25 cellular contexts compared by ENCODE assay signal in the genomic region with DNA sequence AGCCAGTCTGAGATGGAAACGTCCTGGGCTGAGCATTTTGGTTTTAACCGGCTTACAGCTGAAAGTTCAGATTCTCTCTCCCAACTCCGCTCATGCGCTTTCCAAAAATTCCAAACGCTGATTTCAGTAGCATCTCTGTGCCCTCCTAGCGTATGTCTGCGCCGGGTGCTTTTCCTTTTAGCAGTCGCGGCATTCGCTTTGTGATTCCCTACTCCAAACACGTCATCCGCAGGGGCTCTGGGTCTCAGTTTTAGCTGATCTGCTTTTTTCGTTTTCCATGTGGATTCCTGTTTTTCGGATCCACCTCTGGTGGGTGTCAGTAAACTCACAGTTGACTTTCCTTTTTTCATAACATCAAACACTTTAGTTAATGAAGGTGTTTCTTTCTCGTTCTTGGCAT. TPM values are rescaled to one million over a fixed set of nuclear protein-coding genes. Genes with fewer than 3 reads are reported as not detected.
DNase-seq lines count a peak whose midpoint lies in the region; ATAC-seq, FAIRE-seq and TF ChIP-seq lines count a peak whose summit lies in the region.
"Had no signal": no experiment of that assay in that cellular context is flagged by ENCODE, and none has a peak within 500 bp of the region (broad histone marks: within the 10 kb centered on the region; RNA-seq: fewer than 3 reads in every experiment).

No MANE protein-coding gene starts in this region.

- H3K4me3 Mint-ChIP-seq in WTC11 (no peak overlapping the region), progenitor cell of endocrine pancreas (ENCODE audit: low read depth) (no peak overlapping the region)
- H3K4me3 Mint-ChIP-seq: B cell; CD4-positive, CD25-positive, alpha-beta regulatory T cell; CD8-positive, alpha-beta T cell had no signal

- H3K36me3 Mint-ChIP-seq in WTC11 (no peaks in the 10 kb centered on the region), progenitor cell of endocrine pancreas (ENCODE audit: insufficient read depth) (no peaks in the 10 kb centered on the region)
- H3K36me3 Mint-ChIP-seq: CD4-positive, CD25-positive, alpha-beta regulatory T cell; CD8-positive, alpha-beta T cell had no signal

- in situ Hi-C loops in HepG2 (cut with HindIII; ENCODE audit: extremely low pct_ligation_motif_present, low pct_unique_long_range_greater_than_20kb), result no loop called here

- BruUV-seq in HepG2 (replicated peaks; lab: Mats Ljungman, UMichigan), result no TSS peak

- no peak overlapping the region for H3K9ac ChIP-seq in HepG2 (ENCODE audit: insufficient read depth, low read depth, low read length)
- H3K9ac ChIP-seq: BLaER1, GM23248 had no signal

- TF ChIP-seq CTCF in HepG2 (CRISPR knock-in tag; IDR thresholded peaks at IDR 0.05) (no peak), right lobe of liver (IDR thresholded peaks at IDR 0.05) (no peak), WTC11 (IDR thresholded peaks at IDR 0.05) (no peak), spleen (IDR thresholded peaks at IDR 0.05 in 8 of 11, conservative IDR thresholded peaks at IDR 0.05 in 3 of 11) (no peak), progenitor cell of endocrine pancreas (IDR thresholded peaks at IDR 0.05; ENCODE audit: unreplicated experiment) (no peak), gastroesophageal sphincter (IDR thresholded peaks at IDR 0.05) (no peak)

- DNase-seq in HepG2 (ENCODE audit: low spot score) (no peak), right lobe of liver (no peak), WTC11 (ENCODE audit: low spot score) (no peak), mesenteric fat pad (ENCODE audit: low spot score) (peak; percentile 57), spleen (peak; percentile 54), progenitor cell of endocrine pancreas (ENCODE audit: low spot score, unreplicated experiment) (no peak)
- no peak for DNase-seq in activated CD8-positive, alpha-beta memory T cell treated with anti-CD3 and anti-CD28 coated beads, Interleukin-2, amount 50 U/mL, for 48 hours
- DNase-seq: Caco-2; CD4-positive, CD25-positive, alpha-beta regulatory T cell; CD8-positive, alpha-beta T cell; DMS153; DND-41; GDM1; GM23248; HCEC 1CT had no signal

- no peaks in the 10 kb centered on the region for H3K4me1 ChIP-seq in HepG2 (ENCODE audit: insufficient read depth, low read length)
- H3K4me1 ChIP-seq in right lobe of liver, result no peaks in the 10 kb centered on the region
- peaks cover 4 to 21% (median 15%) of the 10 kb centered on the region in 6 donors for H3K4me1 ChIP-seq in spleen
- H3K4me1 ChIP-seq in gastroesophageal sphincter, result no peaks in the 10 kb centered on the region
- H3K4me1 ChIP-seq: Caco-2 had no signal

- H3K27ac Mint-ChIP-seq in WTC11 (0 out of 2 replicates have a peak overlapping the region, but pooled peaks have one; percentile 14), progenitor cell of endocrine pancreas (no peak overlapping the region)
- H3K27ac Mint-ChIP-seq: B cell; CD4-positive, CD25-positive, alpha-beta regulatory T cell; CD8-positive, alpha-beta T cell had no signal

- intact Hi-C loops in HepG2 (cut with micrococcal nuclease; ENCODE audit: unreplicated experiment) (no loop called here), right lobe of liver (cut with DNase I) (no loop called here), spleen (cut with DNase I; ENCODE audit: low total_unique reads) (no loop called here)

- no peaks in the 10 kb centered on the region for H3K27me3 Mint-ChIP-seq in WTC11 (ENCODE audit: low read depth)
- peaks cover 17% of the 10 kb centered on the region for H3K27me3 Mint-ChIP-seq in progenitor cell of endocrine pancreas
- H3K27me3 Mint-ChIP-seq: B cell had no signal

- TF ChIP-seq RAD21 in HepG2 (CRISPR knock-in tag; IDR thresholded peaks at IDR 0.05), result no peak

- H3K9me3 ChIP-seq in HepG2 (ENCODE audit: low read length) (no peaks in the 10 kb centered on the region), right lobe of liver (no peaks in the 10 kb centered on the region), spleen (peaks cover 0 to 4% (median 0%) of the 10 kb centered on the region in 8 donors), gastroesophageal sphincter (no peaks in the 10 kb centered on the region)
- H3K9me3 ChIP-seq: Caco-2 had no signal

- FAIRE-seq in HepG2 (lab: Jason Lieb, UNC), result no peak
- FAIRE-seq: A204.1, GM12878, GM19239, H54 had no signal

- no peaks in the 10 kb centered on the region for H3K79me2 ChIP-seq in HepG2 (ENCODE audit: insufficient read depth, low read length)

- H4K20me1 ChIP-seq in HepG2 (ENCODE audit: insufficient read depth, low read length), result no peaks in the 10 kb centered on the region
- H4K20me1 ChIP-seq: BLaER1 had no signal

- peaks cover 9% of the 10 kb centered on the region for H3K4me1 Mint-ChIP-seq in WTC11
- H3K4me1 Mint-ChIP-seq in progenitor cell of endocrine pancreas (ENCODE audit: low read depth), result no peaks in the 10 kb centered on the region
- H3K4me1 Mint-ChIP-seq: CD4-positive, CD25-positive, alpha-beta regulatory T cell had no signal

- WGBS in HepG2 (ENCODE audit: low lambda C conversion rate), result 48% methylated on average over 16 of the region's 16 CpGs
- 45% methylated on average over 8 of the region's 16 CpGs for WGBS in right lobe of liver (ENCODE audit: insufficient coverage, low coverage, low lambda C conversion rate, missing lambda C conversion rate)
- 89 to 92% (median 91%) methylated on average over 16 of the region's 16 CpGs for WGBS in spleen, 5 donors
- WGBS in gastroesophageal sphincter (ENCODE audit: low coverage in 1 of 2), 2 donors, result 49 to 60% methylated on average over 3 to 16 of the region's 16 CpGs

- no peaks in the 10 kb centered on the region for H3K36me3 ChIP-seq in HepG2 (replicated peaks in 1 of 2; ENCODE audit: control insufficient read depth in 1 of 2, insufficient read depth in 2 of 2, low read length in 2 of 2)
- H3K36me3 ChIP-seq in right lobe of liver, result no peaks in the 10 kb centered on the region
- no peaks in the 10 kb centered on the region for H3K36me3 ChIP-seq in spleen
- H3K36me3 ChIP-seq in gastroesophageal sphincter, result no peaks in the 10 kb centered on the region
- H3K36me3 ChIP-seq: BLaER1 had no signal

- CTCF ChIA-PET in HepG2 (lab: Yijun Ruan, JAX; ENCODE audit: low intra/inter-chr PET ratio, low total read pairs), result no interaction called here
- CTCF ChIA-PET in WTC11 (lab: Charles Lee), result interaction anchor here (1.9 kb wide), 1 partner anchor 78 kb away, joined by 4 read pairs; no protein-coding TSS in a partner anchor

- POLR2A ChIA-PET in HepG2 (lab: Yijun Ruan, JAX) (no interaction called here), WTC11 (lab: Charles Lee) (no interaction called here)

- H3K4me3 ChIP-seq in HepG2 (replicated peaks in 1 of 3; ENCODE audit: insufficient read depth in 1 of 3, low read depth in 2 of 3, low read length in 3 of 3) (no peak overlapping the region), right lobe of liver (no peak overlapping the region), spleen (no peak overlapping the region), gastroesophageal sphincter (no peak overlapping the region)
- H3K4me3 ChIP-seq: BLaER1, GM12878, GM23248 had no signal

- TF ChIP-seq POLR2A in HepG2 (IDR thresholded peaks at IDR 0.05; ENCODE audit: insufficient read depth in 1 of 2, low read depth in 2 of 2, low read length in 2 of 2) (no peak), right lobe of liver (IDR thresholded peaks at IDR 0.05) (no peak), spleen (IDR thresholded peaks at IDR 0.05) (no peak), gastroesophageal sphincter (IDR thresholded peaks at IDR 0.05) (no peak)

- no peak for TF ChIP-seq EP300 in HepG2 (IDR thresholded peaks at IDR 0.05; ENCODE audit: low read depth in 2 of 2, low read length in 2 of 2)
- TF ChIP-seq EP300 in HepG2 (CRISPR knock-in tag; IDR thresholded peaks at IDR 0.05; ENCODE audit: borderline replicate concordance), result no peak
- TF ChIP-seq EP300 in gastroesophageal sphincter (IDR thresholded peaks at IDR 0.05), result no peak

- ATAC-seq in HepG2, result no peak
- ATAC-seq in right lobe of liver, result no peak
- ATAC-seq in WTC11, result no peak
- ATAC-seq in gastroesophageal sphincter, result no peak
- ATAC-seq: CD8-positive, alpha-beta T cell; GM12878 had no signal

- H3K27ac ChIP-seq in HepG2 (ENCODE audit: extremely low read length, insufficient read depth, low read length) (no peak overlapping the region), right lobe of liver (no peak overlapping the region), spleen (no peak overlapping the region), gastroesophageal sphincter (no peak overlapping the region)
- H3K27ac ChIP-seq: 22Rv1, BLaER1, C4-2B, GM23248 had no signal

- H3K27me3 ChIP-seq in HepG2 (ENCODE audit: control insufficient read depth in 1 of 2, insufficient read depth in 2 of 2, low read length in 2 of 2), result peaks cover 0 to 36% of the 10 kb centered on the region in 2 experiments; a peak in 4 of 5 replicates
- H3K27me3 ChIP-seq in right lobe of liver, result no peaks in the 10 kb centered on the region
- no peaks in the 10 kb centered on the region for H3K27me3 ChIP-seq in spleen (replicated peaks in 1 of 7)
- H3K27me3 ChIP-seq in gastroesophageal sphincter, result peaks cover 26% of the 10 kb centered on the region
- H3K27me3 ChIP-seq: BLaER1 had no signal

- H2AFZ ChIP-seq in HepG2 (ENCODE audit: low read length), result no peak overlapping the region
- H2AFZ ChIP-seq: GM23248 had no signal

- H3K9me3 Mint-ChIP-seq in WTC11 (peaks cover 6% of the 10 kb centered on the region), progenitor cell of endocrine pancreas (ENCODE audit: low read depth) (no peaks in the 10 kb centered on the region)
- H3K9me3 Mint-ChIP-seq: CD8-positive, alpha-beta T cell had no signal

- H3K4me2 ChIP-seq in HepG2 (ENCODE audit: low read depth, low read length), result no peak overlapping the region
- H3K4me2 ChIP-seq: BLaER1 had no signal

RNA-seq across cellular contexts. Expression of gene TVP23A, which starts 22.1 kb away (rescaled TPM):
- not detected in 2 replicates for total RNA-seq in HepG2 (2016; rRNA removed; fragmentation: Illumina TruSeq; extraction: Trizol)
- total RNA-seq in HepG2 (2016; cell fraction: cytosol; rRNA removed; fragmentation: Illumina TruSeq; extraction: Trizol; ENCODE audit: low read depth), result not detected in 2 replicates
- total RNA-seq in HepG2 (2016; cell fraction: insoluble cytoplasmic fraction; rRNA removed; fragmentation: Illumina TruSeq; extraction: Trizol), result 0.17 TPM in 1 of 2 replicates, not detected in the other
- not detected in 2 replicates for total RNA-seq in HepG2 (2016; cell fraction: membrane; rRNA removed; fragmentation: Illumina TruSeq; extraction: Trizol)
- not detected in 2 replicates for total RNA-seq in HepG2 (2016; cell fraction: nucleus; rRNA removed; fragmentation: Illumina TruSeq; extraction: Trizol)
- 0.01 TPM in 1 of 2 replicates, not detected in the other for polyA plus RNA-seq in HepG2 (2011; rRNA removed)
- not detected in 2 replicates for polyA plus RNA-seq in HepG2 (2011; cell fraction: cytosol; rRNA removed)
- polyA plus RNA-seq in HepG2 (2011; cell fraction: nucleus; rRNA removed), result not detected in 2 replicates
- polyA plus RNA-seq in HepG2 (2012), result 0.64 TPM in 2 replicates
- not detected in 2 replicates for polyA plus RNA-seq in HepG2 (2016; cell fraction: cytosol; fragmentation: Illumina TruSeq; extraction: Trizol; ENCODE audit: low read depth)
- not detected in 2 replicates for polyA plus RNA-seq in HepG2 (2016; cell fraction: insoluble cytoplasmic fraction; fragmentation: Illumina TruSeq; extraction: Trizol; ENCODE audit: low read depth)
- polyA plus RNA-seq in HepG2 (2016; cell fraction: membrane; fragmentation: Illumina TruSeq; extraction: Trizol; ENCODE audit: low read depth), result not detected in 2 replicates
- not detected in 2 replicates for polyA plus RNA-seq in HepG2 (2016; cell fraction: nucleus; fragmentation: Illumina TruSeq; extraction: Trizol; ENCODE audit: insufficient read depth, low read depth)
- polyA minus RNA-seq in HepG2 (2011; rRNA and poly(A)+ RNA removed; ENCODE audit: low replicate concordance), result not detected in 2 replicates
- not detected in 2 replicates for polyA minus RNA-seq in HepG2 (2011; cell fraction: cytosol; rRNA and poly(A)+ RNA removed)
- not detected in 2 replicates for polyA minus RNA-seq in HepG2 (2011; cell fraction: nucleus; rRNA and poly(A)+ RNA removed)
- total RNA-seq in right lobe of liver, result under 1 TPM in 5 of 6 experiments, not detected in 1; 0.06 to 0.22 (median 0.13) TPM
- total RNA-seq in WTC11 (2021), result 1.2 to 3.1 TPM (median 2.1 TPM) in 3 replicates
- 0.45 TPM for total RNA-seq in mesenteric fat pad
- total RNA-seq in spleen, result 1 to 10 TPM in 3 of 7 donors, under 1 TPM in 3, not detected in 1; 0.42 to 2.2 (median 1.2) TPM
- polyA plus RNA-seq in spleen, result 1 to 10 TPM in 1 of 3 donors, under 1 TPM in 2; 0.29 to 1.1 (median 0.72) TPM
- 8.5 and 9.4 TPM in 2 replicates for total RNA-seq in progenitor cell of endocrine pancreas
- total RNA-seq in gastroesophageal sphincter, result under 1 TPM in 3 of 4 donors, not detected in 1; 0.16 to 0.54 (median 0.23) TPM
- total RNA-seq: Caco-2; CD8-positive, alpha-beta T cell; GM23248 had no signal
- polyA plus RNA-seq: AG04450; CD4-positive, CD25-positive, alpha-beta regulatory T cell had no signal

RNA-seq across cellular contexts. Expression of gene CIITA, which starts 36.3 kb away (rescaled TPM):
- total RNA-seq in HepG2 (2016; rRNA removed; fragmentation: Illumina TruSeq; extraction: Trizol) (0.09 and 0.11 TPM in 2 replicates), right lobe of liver (1 to 10 TPM in 5 of 6 experiments, under 1 TPM in 1; 0.95 to 6.4 (median 3.3) TPM), WTC11 (2021) (0.21 to 0.27 TPM (median 0.26 TPM) in 3 replicates), mesenteric fat pad (10.0 TPM), spleen (100 to 1,000 TPM in 6 of 7 donors, 10 to 100 TPM in 1; 88.0 to 179 (median 143) TPM), progenitor cell of endocrine pancreas (not detected in 2 replicates), gastroesophageal sphincter (10 to 100 TPM in 1 of 4 donors, 1 to 10 TPM in 3; 4.3 to 26.5 (median 7.4) TPM)
- total RNA-seq in HepG2 (2016; cell fraction: cytosol; rRNA removed; fragmentation: Illumina TruSeq; extraction: Trizol; ENCODE audit: low read depth), result 0.09 TPM in 1 of 2 replicates, not detected in the other
- 0.10 and 0.13 TPM in 2 replicates for total RNA-seq in HepG2 (2016; cell fraction: insoluble cytoplasmic fraction; rRNA removed; fragmentation: Illumina TruSeq; extraction: Trizol)
- total RNA-seq in HepG2 (2016; cell fraction: membrane; rRNA removed; fragmentation: Illumina TruSeq; extraction: Trizol), result 0.09 and 0.21 TPM in 2 replicates
- total RNA-seq in HepG2 (2016; cell fraction: nucleus; rRNA removed; fragmentation: Illumina TruSeq; extraction: Trizol), result 0.19 TPM in 1 of 2 replicates, not detected in the other
- polyA plus RNA-seq in HepG2 (2011; rRNA removed) (0.05 and 0.08 TPM in 2 replicates), spleen (10 to 100 TPM; 67.0 to 93.6 (median 81.8) TPM)
- polyA plus RNA-seq in HepG2 (2011; cell fraction: cytosol; rRNA removed), result 0.10 and 0.11 TPM in 2 replicates
- 0.28 and 0.47 TPM in 2 replicates for polyA plus RNA-seq in HepG2 (2011; cell fraction: nucleus; rRNA removed)
- 0.36 and 0.56 TPM in 2 replicates for polyA plus RNA-seq in HepG2 (2012)
- 0.11 and 0.14 TPM in 2 replicates for polyA plus RNA-seq in HepG2 (2016; cell fraction: cytosol; fragmentation: Illumina TruSeq; extraction: Trizol; ENCODE audit: low read depth)
- polyA plus RNA-seq in HepG2 (2016; cell fraction: insoluble cytoplasmic fraction; fragmentation: Illumina TruSeq; extraction: Trizol; ENCODE audit: low read depth), result 0.13 TPM in 1 of 2 replicates, not detected in the other
- polyA plus RNA-seq in HepG2 (2016; cell fraction: membrane; fragmentation: Illumina TruSeq; extraction: Trizol; ENCODE audit: low read depth), result 0.24 TPM in 1 of 2 replicates, not detected in the other
- 0.15 TPM in 1 of 2 replicates, not detected in the other for polyA plus RNA-seq in HepG2 (2016; cell fraction: nucleus; fragmentation: Illumina TruSeq; extraction: Trizol; ENCODE audit: insufficient read depth, low read depth)
- 0.06 and 1.5 TPM in 2 replicates for polyA minus RNA-seq in HepG2 (2011; rRNA and poly(A)+ RNA removed; ENCODE audit: low replicate concordance)
- polyA minus RNA-seq in HepG2 (2011; cell fraction: cytosol; rRNA and poly(A)+ RNA removed), result 0.26 TPM in 1 of 2 replicates, not detected in the other
- polyA minus RNA-seq in HepG2 (2011; cell fraction: nucleus; rRNA and poly(A)+ RNA removed), result 0.12 and 0.26 TPM in 2 replicates
- total RNA-seq: GM23248 had no signal

Comparison
In these comparisons a context has a peak if more than half of its experiments do, and no peak if none do; other contexts are left out.
1. DNase-seq: peak in mesenteric fat pad (single experiment) and spleen (single experiment); none in HepG2 (single experiment), right lobe of liver (0 of 3), WTC11 (single experiment), progenitor cell of endocrine pancreas (single experiment) and activated CD8-positive, alpha-beta memory T cell treated with anti-CD3 and anti-CD28 coated beads, Interleukin-2, amount 50 U/mL, for 48 hours (single experiment).